15 cellular contexts compared by ENCODE assay signal in the genomic region with DNA sequence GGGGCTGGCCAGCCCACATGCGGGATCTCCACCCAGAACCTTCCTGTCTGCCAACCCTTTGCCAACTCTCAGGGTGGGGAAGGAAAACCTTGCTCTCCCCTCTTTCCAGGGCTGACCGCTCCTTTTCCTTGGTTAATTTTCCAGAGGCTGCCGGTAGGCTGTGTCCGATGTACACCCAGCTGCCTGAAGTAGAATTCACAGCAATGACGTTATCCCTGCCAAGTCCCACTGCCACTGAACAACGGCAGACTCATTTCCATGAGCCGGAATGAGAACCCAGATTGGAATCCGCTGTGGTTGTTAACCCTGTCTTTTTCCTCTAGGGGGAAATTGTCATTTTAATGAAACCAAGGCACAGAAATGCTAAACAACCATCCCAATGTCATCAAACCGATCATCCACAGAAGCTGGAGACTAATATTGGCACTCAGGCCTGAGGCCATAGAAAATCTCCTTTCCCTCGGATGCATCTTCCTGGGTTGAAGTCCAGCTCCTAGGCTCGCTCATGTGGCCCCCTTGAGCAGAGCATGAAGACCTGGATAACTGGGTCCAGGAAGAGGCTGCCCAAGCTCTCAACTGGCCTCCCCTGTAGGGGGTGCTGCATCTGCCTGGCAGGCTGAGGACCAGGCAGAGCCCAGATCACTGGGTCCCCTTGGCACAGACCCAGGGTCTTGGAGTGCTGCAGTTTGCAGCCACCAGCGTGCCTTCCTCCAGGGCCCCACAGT. TPM values are rescaled to one million over a fixed set of nuclear protein-coding genes. Genes with fewer than 3 reads are reported as not detected.
DNase-seq lines count a peak whose midpoint lies in the region; FAIRE-seq and TF ChIP-seq lines count a peak whose summit lies in the region.
"Had no signal": no experiment of that assay in that cellular context is flagged by ENCODE, and none has a peak within 500 bp of the region (broad histone marks: within the 10 kb centered on the region; RNA-seq: fewer than 3 reads in every experiment).

No MANE protein-coding gene starts in this region.

- no peaks in the 10 kb centered on the region for H3K27me3 ChIP-seq in thyroid gland
- H3K27me3 ChIP-seq: hepatocyte, SJCRH30, stomach had no signal

- peaks cover 11 to 12% of the 10 kb centered on the region in 2 donors for H3K4me1 ChIP-seq in thyroid gland
- H3K4me1 ChIP-seq: SJCRH30 had no signal

- H3K36me3 ChIP-seq in thyroid gland, result peaks cover 0 to 6% of the 10 kb centered on the region in 2 donors
- H3K36me3 ChIP-seq: SJCRH30, stomach had no signal

- 73 to 86% methylated on average over 11 of the region's 12 CpGs for WGBS in thyroid gland, 2 donors

- no peak for TF ChIP-seq POLR2A in thyroid gland (IDR thresholded peaks at IDR 0.05)
- no peak for TF ChIP-seq POLR2A in GM12892 (IDR thresholded peaks at IDR 0.05; ENCODE audit: low read depth, low read length)

- no peak for DNase-seq in GM13977 (ENCODE audit: low spot score)
- DNase-seq in RKO (ENCODE audit: low spot score), result peak; percentile 54
- DNase-seq in fibroblast of mammary gland (ENCODE audit: low read depth), result peak; percentile 20
- peak; percentile 20 to 30 for DNase-seq in thyroid gland
- DNase-seq in GM12892 (ENCODE audit: insufficient read length), result no peak
- no peak for DNase-seq in GF-D8 (lab: John Stamatoyannopoulos, UW)
- DNase-seq in NCI-H2081 (lab: John Stamatoyannopoulos, UW), result no peak
- DNase-seq: effector CD8-positive, alpha-beta T cell; mesenchymal stem cell; NCI-H1417; NCI-H526; stimulated activated CD4-positive, alpha-beta T cell treated with anti-CD3 and anti-CD28 coated beads, Interleukin-4, amount 100 ng/mL, for 4 hours; stomach had no signal

- FAIRE-seq in GM12892 (lab: Jason Lieb, UNC), result no peak

- H3K9me3 ChIP-seq in thyroid gland, result no peaks in the 10 kb centered on the region
- H3K9me3 ChIP-seq: SJCRH30, stomach had no signal

- TF ChIP-seq CTCF in GM13977 (IDR thresholded peaks at IDR 0.05; ENCODE audit: extremely low read depth, insufficient read depth, missing control alignments) (peak; percentile 21), fibroblast of mammary gland (conservative IDR thresholded peaks at IDR 0.05; ENCODE audit: control insufficient read depth, insufficient read depth, low read depth, low read length) (no peak), thyroid gland (IDR thresholded peaks at IDR 0.05) (no peak)

- no peak overlapping the region for H3K4me3 ChIP-seq in fibroblast of mammary gland (ENCODE audit: control insufficient read depth, low read depth, low read length)
- H3K4me3 ChIP-seq in thyroid gland (replicated peaks in 1 of 3), result no peak overlapping the region
- H3K4me3 ChIP-seq: hepatocyte, stomach had no signal

- in situ Hi-C loops in GM13977 (cut with MboI; ENCODE audit: low pct_unique_long_range_greater_than_20kb, low sequenced_read_pairs, unreplicated experiment), result no loop called here

- H3K27ac ChIP-seq in thyroid gland, result peak overlapping the region in 2 of 3 donors; percentile 32 to 41
- H3K27ac ChIP-seq: hepatocyte, SJCRH30, stomach had no signal

- intact Hi-C loops in thyroid gland (cut with DNase I), result no loop called here

RNA-seq across cellular contexts. Expression of a gene that starts 30.4 kb away (rescaled TPM):
- total RNA-seq in thyroid gland, result 10 to 100 TPM; 20.7 to 45.8 (median 23.0) TPM
- polyA plus RNA-seq in GM12892 (2012; ENCODE audit: missing spikeins), result not detected
- polyA plus RNA-seq: hepatocyte had no signal

Comparison
In these comparisons a context has a peak if more than half of its experiments do, and no peak if none do; other contexts are left out.
1. DNase-seq: peak in RKO (single experiment), fibroblast of mammary gland (single experiment) and thyroid gland (2 of 2); none in GM13977 (single experiment), GM12892 (single experiment), GF-D8 (single experiment) and NCI-H2081 (0 of 2).